In genomic region chr6:2464641-2465040, GRCh38 we compare ENCODE assay signal across 9 cellular contexts.
"Had no signal": no experiment of that assay in that cellular context is flagged by ENCODE, and none has a peak within 500 bp of the region (broad histone marks: within the 10 kb centered on the region; RNA-seq: fewer than 3 reads in every experiment).

No MANE protein-coding gene starts in this region.

- ATAC-seq: GM23338, HCT116 had no signal

- H3K36me3 ChIP-seq: HAP-1 had no signal

- H3K27ac ChIP-seq: GM23248 had no signal

- DNase-seq: GM23248, GOT3, H7, H9, HCEC 1CT, HFFc6 had no signal

- H3K4me1 ChIP-seq: HAP-1 had no signal

- H3K4me3 ChIP-seq: GM23248, GM23338, HAP-1 had no signal

- H3K4me2 ChIP-seq: GM23338 had no signal

- H3K9me3 ChIP-seq: HAP-1 had no signal

- H2AFZ ChIP-seq: GM23248, GM23338 had no signal
